1 cellular context compared by ENCODE assay signal in the genomic region with DNA sequence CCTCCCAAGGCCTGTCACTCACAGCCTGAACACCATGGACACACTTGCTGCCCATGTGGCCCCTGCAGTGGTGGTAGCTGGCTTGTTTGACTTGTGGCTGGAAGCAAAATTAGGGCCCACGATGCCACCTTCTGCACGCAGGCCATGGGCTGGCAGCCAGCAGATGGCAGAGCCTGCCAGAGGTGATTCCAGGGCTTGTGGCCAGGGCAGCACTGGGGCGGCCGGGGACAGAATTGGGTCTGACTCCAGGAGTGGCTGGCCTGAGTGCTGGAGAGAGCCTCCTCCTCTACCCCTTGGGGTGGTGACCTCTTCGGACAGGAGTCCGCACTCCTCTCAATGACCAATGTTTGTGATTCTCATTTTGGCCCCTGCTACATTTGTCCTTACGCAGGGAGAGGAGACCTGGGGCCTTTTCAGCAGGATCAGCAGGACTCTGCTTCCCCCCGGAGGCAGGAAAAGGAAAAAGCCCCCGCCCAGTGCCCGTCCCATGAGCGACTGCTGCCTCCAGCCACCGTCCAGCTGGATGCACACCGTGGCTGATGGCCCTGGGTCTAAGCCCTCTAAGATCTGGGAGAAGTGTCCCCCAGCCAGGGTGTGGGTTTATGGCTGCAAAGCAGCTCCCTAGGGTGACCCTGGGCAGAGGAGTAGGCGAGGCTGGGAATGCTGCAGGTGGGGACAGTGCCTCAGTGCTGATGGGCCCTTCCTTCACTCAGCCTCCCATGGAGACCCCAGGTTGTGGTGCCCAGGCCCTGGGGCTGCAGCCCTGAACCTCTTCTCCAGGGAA.
A peak's percentile ranks its signal among the peaks of the same experiment; 100 is the strongest.
TF ChIP-seq lines count a peak whose summit lies in the region.

No MANE protein-coding gene starts in this region.

TF ChIP-seq in GM12878, 131 proteins besides CTCF, POLR2A, EP300 and RAD21 (continued from another document):
- TF ChIP-seq MYC (IDR thresholded peaks at IDR 0.05; ENCODE audit: insufficient read depth, insufficient read length, insufficient replicate concordance, low read length, severe bottlenecking) (no peak), NR2C2 (IDR thresholded peaks at IDR 0.05; ENCODE audit: borderline replicate concordance, control insufficient read depth, insufficient read length, low read depth) (no peak), CBX3 (IDR thresholded peaks at IDR 0.05; ENCODE audit: borderline replicate concordance, low read depth) (no peak), GABPA (IDR thresholded peaks at IDR 0.05; ENCODE audit: low read depth) (no peak), STAT3 (IDR thresholded peaks at IDR 0.05; ENCODE audit: low read depth, low read length) (no peak), GATAD2B (conservative IDR thresholded peaks at IDR 0.05; ENCODE audit: low read depth) (no peak), SP1 (IDR thresholded peaks at IDR 0.05; ENCODE audit: low read depth, low read length) (no peak), SMAD1 (IDR thresholded peaks at IDR 0.05; ENCODE audit: low read depth, partially characterized antibody) (no peak), LARP7 (IDR thresholded peaks at IDR 0.05) (no peak), PKNOX1 (IDR thresholded peaks at IDR 0.05) (peak; percentile 43), MEF2A (IDR thresholded peaks at IDR 0.05; ENCODE audit: insufficient read depth, low read depth, low read length) (no peak), RFX5 (IDR thresholded peaks at IDR 0.05; ENCODE audit: low read depth, low read length) (no peak), PAX8 (IDR thresholded peaks at IDR 0.05) (no peak), JUND (IDR thresholded peaks at IDR 0.05; ENCODE audit: low read depth, low read length) (no peak), MLLT1 (IDR thresholded peaks at IDR 0.05) (peak; percentile 75), ZBTB33 (IDR thresholded peaks at IDR 0.05) (no peak), TARDBP (IDR thresholded peaks at IDR 0.05; ENCODE audit: borderline replicate concordance) (no peak), FOXM1 (IDR thresholded peaks at IDR 0.05; ENCODE audit: low read depth, low read length) (no peak), TCF3 (IDR thresholded peaks at IDR 0.05; ENCODE audit: borderline replicate concordance, insufficient read depth, low read depth, low read length) (0 out of 2 replicates have a peak, but pooled peaks have one; percentile 17), CHD1 (IDR thresholded peaks at IDR 0.05; ENCODE audit: low read depth, low read length) (no peak), SIN3A (IDR thresholded peaks at IDR 0.05; ENCODE audit: low read depth, low read length) (no peak), RBBP5 (conservative IDR thresholded peaks at IDR 0.05) (no peak), EGR1 (IDR thresholded peaks at IDR 0.05; ENCODE audit: borderline replicate concordance in 1 of 2, low read depth in 2 of 2, low read length in 2 of 2) (no peak), SMC3 (IDR thresholded peaks at IDR 0.05; ENCODE audit: borderline replicate concordance, low read length) (peak; percentile 63), TAF1 (IDR thresholded peaks at IDR 0.05; ENCODE audit: borderline replicate concordance, low read depth, low read length) (no peak)
- TF ChIP-seq, protein P1, sequence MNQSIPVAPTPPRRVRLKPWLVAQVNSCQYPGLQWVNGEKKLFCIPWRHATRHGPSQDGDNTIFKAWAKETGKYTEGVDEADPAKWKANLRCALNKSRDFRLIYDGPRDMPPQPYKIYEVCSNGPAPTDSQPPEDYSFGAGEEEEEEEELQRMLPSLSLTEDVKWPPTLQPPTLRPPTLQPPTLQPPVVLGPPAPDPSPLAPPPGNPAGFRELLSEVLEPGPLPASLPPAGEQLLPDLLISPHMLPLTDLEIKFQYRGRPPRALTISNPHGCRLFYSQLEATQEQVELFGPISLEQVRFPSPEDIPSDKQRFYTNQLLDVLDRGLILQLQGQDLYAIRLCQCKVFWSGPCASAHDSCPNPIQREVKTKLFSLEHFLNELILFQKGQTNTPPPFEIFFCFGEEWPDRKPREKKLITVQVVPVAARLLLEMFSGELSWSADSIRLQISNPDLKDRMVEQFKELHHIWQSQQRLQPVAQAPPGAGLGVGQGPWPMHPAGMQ (IDR thresholded peaks at IDR 0.05; ENCODE audit: borderline replicate concordance): no peak
- TF ChIP-seq, protein P2, sequence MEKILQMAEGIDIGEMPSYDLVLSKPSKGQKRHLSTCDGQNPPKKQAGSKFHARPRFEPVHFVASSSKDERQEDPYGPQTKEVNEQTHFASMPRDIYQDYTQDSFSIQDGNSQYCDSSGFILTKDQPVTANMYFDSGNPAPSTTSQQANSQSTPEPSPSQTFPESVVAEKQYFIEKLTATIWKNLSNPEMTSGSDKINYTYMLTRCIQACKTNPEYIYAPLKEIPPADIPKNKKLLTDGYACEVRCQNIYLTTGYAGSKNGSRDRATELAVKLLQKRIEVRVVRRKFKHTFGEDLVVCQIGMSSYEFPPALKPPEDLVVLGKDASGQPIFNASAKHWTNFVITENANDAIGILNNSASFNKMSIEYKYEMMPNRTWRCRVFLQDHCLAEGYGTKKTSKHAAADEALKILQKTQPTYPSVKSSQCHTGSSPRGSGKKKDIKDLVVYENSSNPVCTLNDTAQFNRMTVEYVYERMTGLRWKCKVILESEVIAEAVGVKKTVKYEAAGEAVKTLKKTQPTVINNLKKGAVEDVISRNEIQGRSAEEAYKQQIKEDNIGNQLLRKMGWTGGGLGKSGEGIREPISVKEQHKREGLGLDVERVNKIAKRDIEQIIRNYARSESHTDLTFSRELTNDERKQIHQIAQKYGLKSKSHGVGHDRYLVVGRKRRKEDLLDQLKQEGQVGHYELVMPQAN (conservative IDR thresholded peaks at IDR 0.05): no peak
- TF ChIP-seq, protein P3, sequence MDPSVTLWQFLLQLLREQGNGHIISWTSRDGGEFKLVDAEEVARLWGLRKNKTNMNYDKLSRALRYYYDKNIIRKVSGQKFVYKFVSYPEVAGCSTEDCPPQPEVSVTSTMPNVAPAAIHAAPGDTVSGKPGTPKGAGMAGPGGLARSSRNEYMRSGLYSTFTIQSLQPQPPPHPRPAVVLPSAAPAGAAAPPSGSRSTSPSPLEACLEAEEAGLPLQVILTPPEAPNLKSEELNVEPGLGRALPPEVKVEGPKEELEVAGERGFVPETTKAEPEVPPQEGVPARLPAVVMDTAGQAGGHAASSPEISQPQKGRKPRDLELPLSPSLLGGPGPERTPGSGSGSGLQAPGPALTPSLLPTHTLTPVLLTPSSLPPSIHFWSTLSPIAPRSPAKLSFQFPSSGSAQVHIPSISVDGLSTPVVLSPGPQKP (IDR thresholded peaks at IDR 0.05; ENCODE audit: low read depth, low read length): no peak
- TF ChIP-seq, protein P4, sequence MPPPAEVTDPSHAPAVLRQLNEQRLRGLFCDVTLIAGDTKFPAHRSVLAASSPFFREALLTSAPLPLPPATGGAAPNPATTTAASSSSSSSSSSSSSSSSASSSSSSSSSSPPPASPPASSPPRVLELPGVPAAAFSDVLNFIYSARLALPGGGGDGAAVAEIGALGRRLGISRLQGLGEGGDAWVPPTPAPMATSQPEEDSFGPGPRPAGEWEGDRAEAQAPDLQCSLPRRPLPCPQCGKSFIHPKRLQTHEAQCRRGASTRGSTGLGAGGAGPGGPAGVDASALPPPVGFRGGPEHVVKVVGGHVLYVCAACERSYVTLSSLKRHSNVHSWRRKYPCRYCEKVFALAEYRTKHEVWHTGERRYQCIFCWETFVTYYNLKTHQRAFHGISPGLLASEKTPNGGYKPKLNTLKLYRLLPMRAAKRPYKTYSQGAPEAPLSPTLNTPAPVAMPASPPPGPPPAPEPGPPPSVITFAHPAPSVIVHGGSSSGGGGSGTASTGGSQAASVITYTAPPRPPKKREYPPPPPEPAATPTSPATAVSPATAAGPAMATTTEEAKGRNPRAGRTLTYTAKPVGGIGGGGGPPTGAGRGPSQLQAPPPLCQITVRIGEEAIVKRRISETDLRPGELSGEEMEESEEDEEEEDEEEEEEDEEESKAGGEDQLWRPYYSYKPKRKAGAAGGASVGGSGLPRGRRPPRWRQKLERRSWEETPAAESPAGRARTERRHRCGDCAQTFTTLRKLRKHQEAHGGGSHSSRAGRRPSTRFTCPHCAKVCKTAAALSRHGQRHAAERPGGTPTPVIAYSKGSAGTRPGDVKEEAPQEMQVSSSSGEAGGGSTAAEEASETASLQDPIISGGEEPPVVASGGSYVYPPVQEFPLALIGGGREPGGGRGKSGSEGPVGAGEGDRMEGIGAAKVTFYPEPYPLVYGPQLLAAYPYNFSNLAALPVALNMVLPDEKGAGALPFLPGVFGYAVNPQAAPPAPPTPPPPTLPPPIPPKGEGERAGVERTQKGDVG (CRISPR knock-in tag; IDR thresholded peaks at IDR 0.05): no peak
